ENCODE assay signal across 8 cellular contexts in the genomic region with DNA sequence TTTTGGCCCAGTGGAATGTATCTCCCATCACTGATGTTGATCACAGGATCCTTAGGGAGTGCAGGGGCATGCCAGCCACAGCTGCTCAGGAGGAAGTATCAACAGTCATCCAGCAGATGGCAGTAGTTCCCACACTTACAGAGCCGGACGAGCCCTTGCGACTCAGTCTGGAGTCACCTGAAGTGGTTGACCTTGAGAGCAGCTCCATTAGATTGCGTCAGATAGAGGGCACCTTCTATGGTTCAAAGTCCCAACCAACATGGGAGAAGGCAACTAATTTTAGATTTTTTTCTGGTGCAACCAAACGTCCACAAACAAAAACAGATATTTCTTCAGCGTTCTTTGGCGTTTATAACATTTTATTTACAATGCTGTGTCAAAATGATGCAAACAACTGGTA.
DNase-seq lines count a peak whose midpoint lies in the region; ATAC-seq lines count a peak whose summit lies in the region.

No MANE protein-coding gene starts in this region.

- H3K4me1 Mint-ChIP-seq in T-helper 17 cell, result peaks cover 4% of the 10 kb centered on the region

- ATAC-seq in GM18858 (IDR thresholded peaks at IDR 0.05; ENCODE audit: unreplicated experiment) (peak; percentile 98), HG03025 (IDR thresholded peaks at IDR 0.05; ENCODE audit: low FRiP score, unreplicated experiment) (peak; percentile 93), T-helper 17 cell (peak; percentile 76)

- H3K4me3 Mint-ChIP-seq in T-helper 17 cell, result no peak overlapping the region

- peak; percentile 80 for DNase-seq in AG08396 (ENCODE audit: low spot score)
- peak; percentile 62 for DNase-seq in NCI-H187 treated with DMSO at 0.1 percent for 48 hours (lab: John Stamatoyannopoulos, UW)
- DNase-seq in T-helper 17 cell, result peak in 1 of 3 donors; percentile 7
- peak; percentile 64 to 84 for DNase-seq in T47D (ENCODE audit: low read depth in 1 of 2, low spot score in 1 of 2)
- DNase-seq in islet precursor cell, result peak; percentile 89
- DNase-seq in stimulated activated CD4-positive, alpha-beta T cell treated with anti-CD3 and anti-CD28 coated beads, Interleukin-2, amount 100 ng/mL, for 48 hours, result peak; percentile 41 to 49

- in situ Hi-C loops in T47D (cut with HindIII; ENCODE audit: low pct_unique_long_range_greater_than_20kb, low sequenced_read_pairs), result no loop called here

- H3K9me3 ChIP-seq in T-helper 17 cell (ENCODE audit: control insufficient read depth, low read length, poor library complexity, severe bottlenecking), result no peaks in the 10 kb centered on the region

- peak overlapping the region; percentile 34 for H3K27ac Mint-ChIP-seq in T-helper 17 cell

- H3K27me3 Mint-ChIP-seq in T-helper 17 cell, result peaks cover 42% of the 10 kb centered on the region

- peaks cover 3% of the 10 kb centered on the region for H3K36me3 Mint-ChIP-seq in T-helper 17 cell (ENCODE audit: low read depth)
